ENCODE assay signal across 15 cellular contexts in the genomic region with DNA sequence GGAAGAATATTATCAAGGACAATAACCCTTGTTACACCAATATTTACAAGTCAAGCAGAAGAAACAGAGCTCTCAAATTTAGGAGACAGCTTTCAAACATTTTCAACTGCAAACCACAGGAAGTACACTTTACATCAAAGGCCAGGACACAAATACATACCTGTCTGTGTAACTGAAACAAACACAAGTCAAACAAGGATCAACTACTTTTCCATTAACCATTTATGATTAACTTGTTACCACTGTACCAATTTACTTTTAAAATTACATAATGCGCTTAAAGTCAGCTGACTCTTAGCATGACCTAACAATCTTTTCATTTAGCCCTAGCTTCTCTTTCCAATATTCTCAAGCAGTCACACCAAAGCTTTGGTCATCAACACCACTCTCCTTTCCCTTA. TPM values are rescaled to one million over a fixed set of nuclear protein-coding genes. Genes with fewer than 3 reads are reported as not detected.
DNase-seq lines count a peak whose midpoint lies in the region; ATAC-seq and TF ChIP-seq lines count a peak whose summit lies in the region.
"Had no signal": no experiment of that assay in that cellular context is flagged by ENCODE, and none has a peak within 500 bp of the region (broad histone marks: within the 10 kb centered on the region; RNA-seq: fewer than 3 reads in every experiment).

No MANE protein-coding gene starts in this region.

- no peak overlapping the region for H3K4me3 Mint-ChIP-seq in Caco-2 (ENCODE audit: unreplicated experiment)
- H3K4me3 Mint-ChIP-seq: H9, neural crest cell had no signal

- peaks cover 4% of the 10 kb centered on the region for H3K36me3 Mint-ChIP-seq in Caco-2 (ENCODE audit: insufficient read depth, unreplicated experiment)

- CTCF ChIA-PET in Caco-2 (lab: Charles Lee): no interaction called here

- H3K4me3 ChIP-seq in Caco-2 (ENCODE audit: low read depth, low read length) (no peak overlapping the region), endocrine pancreas (ENCODE audit: control insufficient read depth, insufficient read depth, low read length) (peak overlapping the region; percentile 26)

- intact Hi-C loops in Caco-2 (cut with micrococcal nuclease; ENCODE audit: unreplicated experiment): loop anchor here (5.0 kb wide), 1 partner anchor 40 kb away; no protein-coding TSS in a partner anchor

- H3K27ac Mint-ChIP-seq in Caco-2 (ENCODE audit: unreplicated experiment): peak overlapping the region; percentile 65

- POLR2A ChIA-PET in Caco-2 (lab: Charles Lee): interaction anchor here (0.6 kb wide), 1 partner anchor 122 kb away, joined by 3 read pairs; no protein-coding TSS in a partner anchor

- peaks cover 30% of the 10 kb centered on the region for H3K4me1 Mint-ChIP-seq in Caco-2 (ENCODE audit: low read depth, unreplicated experiment)

- no peak for TF ChIP-seq CTCF in Caco-2 (IDR thresholded peaks at IDR 0.05; ENCODE audit: insufficient read depth in 1 of 2, low read depth in 1 of 2, low read length in 1 of 2, severe bottlenecking in 1 of 2, unreplicated experiment in 1 of 2)

- ATAC-seq in GM19324 (IDR thresholded peaks at IDR 0.05; ENCODE audit: low FRiP score, unreplicated experiment) (peak; percentile 52), HG03571 (IDR thresholded peaks at IDR 0.05; ENCODE audit: unreplicated experiment) (peak; percentile 67)

- BruUV-seq in Caco-2 (replicated peaks; lab: Mats Ljungman, UMichigan): no TSS peak

- peaks cover 28% of the 10 kb centered on the region for H3K4me1 ChIP-seq in Caco-2
- H3K4me1 ChIP-seq in endocrine pancreas (ENCODE audit: control insufficient read depth, insufficient read depth, low read length): peaks cover 10% of the 10 kb centered on the region

- H3K9me3 Mint-ChIP-seq in Caco-2 (ENCODE audit: unreplicated experiment): no peaks in the 10 kb centered on the region
- H3K9me3 Mint-ChIP-seq: H9, neural crest cell had no signal

- no peaks in the 10 kb centered on the region for H3K36me3 ChIP-seq in Caco-2 (ENCODE audit: control insufficient read depth, insufficient read depth, low read length)
- no peaks in the 10 kb centered on the region for H3K36me3 ChIP-seq in endocrine pancreas (ENCODE audit: control insufficient read depth, insufficient read depth, low read length)

- H3K27me3 Mint-ChIP-seq in Caco-2 (ENCODE audit: insufficient read depth, unreplicated experiment): no peaks in the 10 kb centered on the region

- H3K9ac ChIP-seq in endocrine pancreas (ENCODE audit: control insufficient read depth, insufficient read depth, low read length): no peak overlapping the region

- H3K9me3 ChIP-seq in Caco-2 (no peaks in the 10 kb centered on the region), endocrine pancreas (ENCODE audit: control insufficient read depth, low read length) (no peaks in the 10 kb centered on the region)

- DNase-seq in Caco-2 (no peak), kidney tubule cell (ENCODE audit: low spot score) (no peak), T1000 (lab: John Stamatoyannopoulos, UW) (no peak)
- no peak for DNase-seq in stimulated activated CD4-positive, alpha-beta T cell treated with anti-CD3 and anti-CD28 coated beads, Interleukin-1b, Interleukin-23, amount 100 ng/mL, for 48 hours
- DNase-seq in activated effector memory CD4-positive, alpha-beta T cell treated with anti-CD3 and anti-CD28 coated beads, Interleukin-2, amount 50 U/mL, for 16 hours: no peak
- DNase-seq: activated CD8-positive, alpha-beta memory T cell treated with anti-CD3 and anti-CD28 coated beads, Interleukin-2, amount 50 U/mL, for 48 hours; cerebellar nuclear complex; H9; NCI-H1092; NCI-H748 treated with DMSO at 0.1 percent for 48 hours; SW 1271 had no signal

- H3K27me3 ChIP-seq in Caco-2 (replicated peaks; ENCODE audit: control insufficient read depth, insufficient read depth, low read length) (no peaks in the 10 kb centered on the region), endocrine pancreas (ENCODE audit: control insufficient read depth, insufficient read depth, low read length) (no peaks in the 10 kb centered on the region)

RNA-seq across cellular contexts. Expression of gene TRIM33, which starts 43.5 kb away (rescaled TPM):
- 28.7 and 30.4 TPM in 2 replicates for total RNA-seq in Caco-2 (2022)
